ENCODE assay signal across 16 cellular contexts in genomic region chr9:36874921-36875320, GRCh38.
A peak's percentile ranks its signal among the peaks of the same experiment; 100 is the strongest.
DNase-seq lines count a peak whose midpoint lies in the region; ATAC-seq and TF ChIP-seq lines count a peak whose summit lies in the region.
"Had no signal": no experiment of that assay in that cellular context is flagged by ENCODE, and none has a peak within 500 bp of the region (broad histone marks: within the 10 kb centered on the region; RNA-seq: fewer than 3 reads in every experiment).

No MANE protein-coding gene starts in this region.

- no peak overlapping the region for H3K4me3 ChIP-seq in GM23248
- H3K4me3 ChIP-seq in epithelial cell of esophagus (ENCODE audit: low read length): no peak overlapping the region
- H3K4me3 ChIP-seq in adrenal gland: no peak overlapping the region
- H3K4me3 ChIP-seq: coronary artery, heart right ventricle, stomach had no signal

- in situ Hi-C loops in GM23248 (cut with MboI): loop anchor here (10.0 kb wide), 1 partner anchor 460 kb away; no protein-coding TSS in a partner anchor

- H3K27me3 ChIP-seq in GM23248 (replicated peaks; ENCODE audit: insufficient read depth): peaks cover 28% of the 10 kb centered on the region
- no peaks in the 10 kb centered on the region for H3K27me3 ChIP-seq in adrenal gland

- no peak overlapping the region for H3K4me2 ChIP-seq in GM23248 (ENCODE audit: unreplicated experiment)

- no peaks in the 10 kb centered on the region for H3K9me2 ChIP-seq in GM23248 (ENCODE audit: insufficient read depth)

- no peak for TF ChIP-seq CTCF in epithelial cell of esophagus (IDR thresholded peaks at IDR 0.05; ENCODE audit: insufficient read depth, low read depth, low read length, missing control alignments)
- TF ChIP-seq CTCF in adrenal gland (IDR thresholded peaks at IDR 0.05): no peak

- H3K9me3 Mint-ChIP-seq in stimulated activated memory B cell treated with anti-CD40 and anti-IgM and Interleukin-4, amounts not matched to agents 10 μg/mL and 1 μg/mL and 100 μg/mL, for 72 hours: no peaks in the 10 kb centered on the region
- H3K9me3 Mint-ChIP-seq: CD4-positive, alpha-beta T cell had no signal

- H3K4me1 ChIP-seq in GM23248 (ENCODE audit: insufficient read depth): no peaks in the 10 kb centered on the region
- peaks cover 0 to 8% of the 10 kb centered on the region in 2 donors for H3K4me1 ChIP-seq in adrenal gland (replicated peaks in 1 of 2)
- H3K4me1 ChIP-seq: heart right ventricle, parathyroid adenoma had no signal

- intact Hi-C loops in adrenal gland (cut with DNase I): loop anchor here in 1 of 2 donors (5.0 kb wide), 1 partner anchor 387 kb away; no protein-coding TSS in a partner anchor

- ATAC-seq in stimulated activated memory B cell treated with anti-CD40 and anti-IgM and Interleukin-4, amounts not matched to agents 10 μg/mL and 1 μg/mL and 100 μg/mL, for 72 hours: no peak
- ATAC-seq: heart right ventricle had no signal

- WGBS in GM23248 (ENCODE audit: low coverage in 1 of 2, low lambda C conversion rate in 2 of 2, missing lambda C conversion rate in 2 of 2), 2 experiments: 76 to 79% methylated on average over 6 of the region's 6 CpGs
- WGBS in adrenal gland, 4 donors: 69 to 88% (median 77%) methylated on average over 5 to 6 of the region's 6 CpGs

- peaks cover 84% of the 10 kb centered on the region for H3K4me1 Mint-ChIP-seq in stimulated activated memory B cell treated with anti-CD40 and anti-IgM and Interleukin-4, amounts not matched to agents 10 μg/mL and 1 μg/mL and 100 μg/mL, for 72 hours

- TF ChIP-seq POLR2A in adrenal gland (IDR thresholded peaks at IDR 0.05): no peak

- no peaks in the 10 kb centered on the region for H3K79me2 ChIP-seq in GM23248 (ENCODE audit: insufficient read depth)
- H3K79me2 ChIP-seq: parathyroid adenoma had no signal

- DNase-seq in GM23248 (peak; percentile 41), NCI-H446 treated with DMSO at 0.1 percent for 48 hours (lab: John Stamatoyannopoulos, UW) (peak; percentile 24), epithelial cell of esophagus (ENCODE audit: low read depth) (peak; percentile 58), KG1 (lab: John Stamatoyannopoulos, UW) (no peak), NCI-H2196 treated with DMSO at 0.1 percent for 48 hours (lab: John Stamatoyannopoulos, UW; ENCODE audit: unreplicated experiment) (no peak), adrenal gland (no peak)
- DNase-seq: CD4-positive, alpha-beta T cell; DND-41; erythroblast; H9; heart right ventricle; kidney glomerular epithelial cell; stomach had no signal

- H3K9me3 ChIP-seq in GM23248 (ENCODE audit: low read depth) (no peaks in the 10 kb centered on the region), adrenal gland (replicated peaks in 1 of 3) (no peaks in the 10 kb centered on the region)
- H3K9me3 ChIP-seq: heart right ventricle, stomach had no signal

- H3K27ac Mint-ChIP-seq in stimulated activated memory B cell treated with anti-CD40 and anti-IgM and Interleukin-4, amounts not matched to agents 10 μg/mL and 1 μg/mL and 100 μg/mL, for 72 hours: peak overlapping the region; percentile 79
- H3K27ac Mint-ChIP-seq: CD4-positive, alpha-beta T cell; H9 had no signal

- H3K36me3 ChIP-seq in GM23248 (ENCODE audit: low read depth): no peaks in the 10 kb centered on the region
- H3K36me3 ChIP-seq in adrenal gland (replicated peaks in 1 of 2): no peaks in the 10 kb centered on the region
- H3K36me3 ChIP-seq: heart right ventricle, stomach had no signal

- no peak overlapping the region for H3K4me3 Mint-ChIP-seq in stimulated activated memory B cell treated with anti-CD40 and anti-IgM and Interleukin-4, amounts not matched to agents 10 μg/mL and 1 μg/mL and 100 μg/mL, for 72 hours
- H3K4me3 Mint-ChIP-seq: CD4-positive, alpha-beta T cell; H9 had no signal

- peaks cover 51% of the 10 kb centered on the region for H3K36me3 Mint-ChIP-seq in stimulated activated memory B cell treated with anti-CD40 and anti-IgM and Interleukin-4, amounts not matched to agents 10 μg/mL and 1 μg/mL and 100 μg/mL, for 72 hours

- H2AFZ ChIP-seq in GM23248: no peak overlapping the region
- H2AFZ ChIP-seq: parathyroid adenoma had no signal

- H3K27me3 Mint-ChIP-seq in stimulated activated memory B cell treated with anti-CD40 and anti-IgM and Interleukin-4, amounts not matched to agents 10 μg/mL and 1 μg/mL and 100 μg/mL, for 72 hours: no peaks in the 10 kb centered on the region

- no peak overlapping the region for H3K9ac ChIP-seq in GM23248
- H3K9ac ChIP-seq: parathyroid adenoma had no signal

- no peaks in the 10 kb centered on the region for H4K20me1 ChIP-seq in GM23248 (ENCODE audit: insufficient read depth)

- no peaks in the 10 kb centered on the region for H3F3A ChIP-seq in GM23248 (ENCODE audit: insufficient read depth)

- H3K27ac ChIP-seq in GM23248 (no peak overlapping the region), adrenal gland (no peak overlapping the region)
- H3K27ac ChIP-seq: coronary artery, heart right ventricle, parathyroid adenoma, stomach had no signal

Comparison
In these comparisons a context has a peak if more than half of its experiments do, and no peak if none do; other contexts are left out.
1. DNase-seq: peak in GM23248 (single experiment), NCI-H446 treated with DMSO at 0.1 percent for 48 hours (single experiment) and epithelial cell of esophagus (single experiment); none in KG1 (single experiment), NCI-H2196 treated with DMSO at 0.1 percent for 48 hours (single experiment) and adrenal gland (0 of 7).